19 cellular contexts compared by ENCODE assay signal in the genomic region with DNA sequence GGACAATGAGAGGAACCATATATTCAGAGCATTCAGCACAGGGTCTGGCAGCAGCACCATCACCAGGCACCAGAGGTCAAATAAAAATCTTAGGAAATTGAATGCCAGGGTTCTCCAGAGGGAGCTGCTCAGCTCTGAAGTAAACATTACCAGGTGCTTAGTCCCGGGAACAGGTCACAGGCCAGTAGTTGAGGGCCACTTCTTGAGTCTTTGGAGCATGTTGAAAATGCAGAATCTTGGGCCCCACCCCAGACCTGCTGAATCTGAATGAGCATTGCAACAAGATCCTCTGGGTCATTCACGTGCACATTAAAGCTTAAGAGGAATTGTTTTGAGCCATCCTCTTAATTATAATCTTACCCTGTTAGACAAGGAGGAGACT. TPM values are rescaled to one million over a fixed set of nuclear protein-coding genes. Genes with fewer than 3 reads are reported as not detected.
DNase-seq lines count a peak whose midpoint lies in the region; ATAC-seq and TF ChIP-seq lines count a peak whose summit lies in the region.
"Had no signal": no experiment of that assay in that cellular context is flagged by ENCODE, and none has a peak within 500 bp of the region (broad histone marks: within the 10 kb centered on the region; RNA-seq: fewer than 3 reads in every experiment).

No MANE protein-coding gene starts in this region.

- H3K27ac ChIP-seq in left lung = no peak overlapping the region
- H3K27ac ChIP-seq in stomach = no peak overlapping the region
- H3K27ac ChIP-seq: SJCRH30 had no signal

- H3K36me3 ChIP-seq in left lung (no peaks in the 10 kb centered on the region), stomach (no peaks in the 10 kb centered on the region)
- H3K36me3 ChIP-seq: SJCRH30 had no signal

- TF ChIP-seq CTCF in left lung (IDR thresholded peaks at IDR 0.05) (no peak), stomach (IDR thresholded peaks at IDR 0.05) (no peak)

- TF ChIP-seq EP300 in stomach (IDR thresholded peaks at IDR 0.05) = no peak

- no peaks in the 10 kb centered on the region for H3K27me3 ChIP-seq in left lung
- no peaks in the 10 kb centered on the region for H3K27me3 ChIP-seq in stomach
- H3K27me3 ChIP-seq: SJCRH30 had no signal

- 50 to 80% (median 76%) methylated on average over 2 of the region's 2 CpGs for WGBS in stomach, 5 donors

- H3K4me1 ChIP-seq in left lung = no peaks in the 10 kb centered on the region
- peaks cover 0 to 22% (median 6%) of the 10 kb centered on the region in 4 donors for H3K4me1 ChIP-seq in stomach
- H3K4me1 ChIP-seq: SJCRH30 had no signal

- H3K4me3 ChIP-seq in left lung (no peak overlapping the region), stomach (no peak overlapping the region)
- H3K4me3 ChIP-seq: SJCRH30 had no signal

- peak; percentile 90 for ATAC-seq in left lung
- ATAC-seq: Panc1 had no signal

- intact Hi-C loops in left lung (cut with DNase I) = no loop called here
- intact Hi-C loops in stomach (cut with DNase I; ENCODE audit: low total_unique reads) = no loop called here

- no peaks in the 10 kb centered on the region for H3K9me3 ChIP-seq in left lung
- no peaks in the 10 kb centered on the region for H3K9me3 ChIP-seq in stomach
- H3K9me3 ChIP-seq: SJCRH30 had no signal

- peak; percentile 63 for DNase-seq in NCI-H510A treated with DMSO at 0.1 percent for 48 hours (lab: John Stamatoyannopoulos, UW)
- no peak for DNase-seq in NCI-H510A (lab: John Stamatoyannopoulos, UW)
- peak; percentile 70 for DNase-seq in NCI-H187 treated with DMSO at 0.1 percent for 48 hours (lab: John Stamatoyannopoulos, UW)
- peak in 1 of 2 donors; percentile 51 for DNase-seq in left lung
- DNase-seq in glomerular visceral epithelial cell (ENCODE audit: extremely low spot score) = no peak
- no peak for DNase-seq in GDM1 (lab: John Stamatoyannopoulos, UW)
- no peak for DNase-seq in stomach
- no peak for DNase-seq in AG20443 (ENCODE audit: low spot score)
- DNase-seq: 8988T, DND-41, H9, NCI-H1694 treated with DMSO at 0.1 percent for 48 hours, NCI-H2107, NCI-H2227 treated with DMSO at 0.1 percent for 48 hours, NCI-H524, NCI-H774, SJCRH30, T-cell had no signal

- TF ChIP-seq POLR2A in stomach (IDR thresholded peaks at IDR 0.05) = no peak

RNA-seq across cellular contexts. Expression of gene PHC2, which starts 33.8 kb away (rescaled TPM):
- total RNA-seq in left lung = 100 to 1,000 TPM in 1 of 2 donors, 10 to 100 TPM in 1; 78.2 to 125 TPM
- total RNA-seq in stomach = 100 to 1,000 TPM in 3 of 5 donors, 10 to 100 TPM in 2; 72.0 to 123 (median 107) TPM
- 100 to 1,000 TPM in 2 of 3 donors, 10 to 100 TPM in 1; 70.8 to 140 (median 121) TPM for polyA plus RNA-seq in stomach

Comparison
In these comparisons a context has a peak if more than half of its experiments do, and no peak if none do; other contexts are left out.
1. DNase-seq: peak in NCI-H510A treated with DMSO at 0.1 percent for 48 hours (single experiment) and NCI-H187 treated with DMSO at 0.1 percent for 48 hours (single experiment); none in NCI-H510A (single experiment), glomerular visceral epithelial cell (single experiment), GDM1 (single experiment), stomach (single experiment) and AG20443 (single experiment).